ENCODE assay signal across 16 cellular contexts in the genomic region with DNA sequence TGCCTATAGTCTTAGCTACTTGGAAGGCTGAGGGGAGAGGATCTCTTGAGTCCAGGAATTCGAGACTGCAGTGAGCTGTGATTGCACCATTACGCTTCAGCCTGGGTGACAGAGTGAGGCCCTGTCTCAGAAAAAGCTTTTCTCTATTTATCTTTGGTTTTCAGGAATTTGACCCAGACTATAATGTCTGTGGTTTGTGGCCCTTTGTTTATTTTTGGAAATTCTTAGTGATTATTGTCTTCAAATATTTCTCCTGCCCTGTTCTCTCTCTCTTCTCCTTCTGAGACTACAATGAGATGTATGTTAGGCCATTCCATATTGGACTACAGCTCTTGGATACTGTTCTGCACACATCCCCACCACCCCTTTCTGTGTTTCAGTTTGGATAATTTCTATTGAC. TPM values are rescaled to one million over a fixed set of nuclear protein-coding genes. Genes with fewer than 3 reads are reported as not detected.
"Had no signal": no experiment of that assay in that cellular context is flagged by ENCODE, and none has a peak within 500 bp of the region (broad histone marks: within the 10 kb centered on the region; RNA-seq: fewer than 3 reads in every experiment).

No MANE protein-coding gene starts in this region.

- H3K9me3 ChIP-seq: psoas muscle had no signal

- ATAC-seq: left cardiac atrium; psoas muscle; sciatic nerve; stimulated activated naive B cell treated with anti-CD40 and anti-IgM and Interleukin-4, amounts not matched to agents 10 μg/mL and 1 μg/mL and 100 μg/mL, for 72 hours had no signal

- H3K4me3 ChIP-seq: lung, psoas muscle, tibial nerve had no signal

- H3K36me3 ChIP-seq: tibial nerve had no signal

- DNase-seq: activated CD4-positive, alpha-beta memory T cell treated with anti-CD3 and anti-CD28 coated beads for 36 hours; activated naive CD8-positive, alpha-beta T cell treated with anti-CD3 and anti-CD28 coated beads, Interleukin-2, amount 10 ng/mL, durations not matched to agents 7 days and 5 days; central memory CD4-positive, alpha-beta T cell; effector memory CD4-positive, alpha-beta T cell; hippocampal formation; left cardiac atrium; occipital lobe; psoas muscle; stimulated activated CD4-positive, alpha-beta T cell treated with anti-CD3 and anti-CD28 coated beads, Interleukin-2, amount 100 ng/mL, for 24 hours; stimulated activated naive B cell treated with anti-CD40 and anti-IgM and Interleukin-4, amounts not matched to agents 10 μg/mL and 1 μg/mL and 100 μg/mL, for 72 hours; T-helper 9 cell had no signal

- H3K4me1 ChIP-seq: psoas muscle, tibial nerve had no signal

- H3K27ac ChIP-seq: psoas muscle, tibial nerve, VCaP had no signal

RNA-seq across cellular contexts. Expression of gene MUC12, which starts 4.7 kb away (rescaled TPM):
- total RNA-seq: activated naive CD8-positive, alpha-beta T cell treated with anti-CD3 and anti-CD28 coated beads, Interleukin-2, amount 10 ng/mL, durations not matched to agents 7 days and 5 days; occipital lobe; sciatic nerve; tibial nerve had no signal

RNA-seq across cellular contexts. Expression of gene MUC3A, which starts 24.7 kb away (rescaled TPM):
- total RNA-seq: activated naive CD8-positive, alpha-beta T cell treated with anti-CD3 and anti-CD28 coated beads, Interleukin-2, amount 10 ng/mL, durations not matched to agents 7 days and 5 days; fibroblast of lung had no signal
- polyA plus RNA-seq: fibroblast of lung had no signal

RNA-seq across cellular contexts. Expression of gene MUC17, which starts 45.9 kb away (rescaled TPM):
- total RNA-seq: activated CD4-positive, alpha-beta memory T cell treated with anti-CD3 and anti-CD28 coated beads for 36 hours; activated naive CD8-positive, alpha-beta T cell treated with anti-CD3 and anti-CD28 coated beads, Interleukin-2, amount 10 ng/mL, durations not matched to agents 7 days and 5 days; fibroblast of lung; left cardiac atrium; lung; occipital lobe; sciatic nerve; tibial nerve had no signal
- polyA plus RNA-seq: fibroblast of lung, lung had no signal
